ENCODE assay signal across 14 cellular contexts in genomic region chr1:213179784-213180183, GRCh38.
A peak's percentile ranks its signal among the peaks of the same experiment; 100 is the strongest.
DNase-seq lines count a peak whose midpoint lies in the region; ATAC-seq and TF ChIP-seq lines count a peak whose summit lies in the region.
"Had no signal": no experiment of that assay in that cellular context is flagged by ENCODE, and none has a peak within 500 bp of the region (broad histone marks: within the 10 kb centered on the region; RNA-seq: fewer than 3 reads in every experiment).

No MANE protein-coding gene starts in this region.

- no peak for TF ChIP-seq CTCF in omental fat pad (IDR thresholded peaks at IDR 0.05)

- ATAC-seq in central memory CD8-positive, alpha-beta T cell (replicated peaks; ENCODE audit: extremely low read depth, poor library complexity, severe bottlenecking), result no peak
- ATAC-seq in omental fat pad (ENCODE audit: low FRiP score), result no peak
- ATAC-seq: GM12878 had no signal

- DNase-seq in NCI-H146 (lab: John Stamatoyannopoulos, UW) (peak; percentile 16), NCI-H146 treated with DMSO at 0.1 percent for 48 hours (lab: John Stamatoyannopoulos, UW; ENCODE audit: unreplicated experiment) (no peak), NCI-H69 (lab: John Stamatoyannopoulos, UW) (peak; percentile 7), omental fat pad (ENCODE audit: low spot score) (no peak), immature natural killer cell (no peak), amniotic stem cell (lab: John Stamatoyannopoulos, UW) (no peak)
- DNase-seq in central memory CD8-positive, alpha-beta T cell (ENCODE audit: low spot score in 2 of 2), result no peak
- DNase-seq: 8988T; AML-193; CD4-positive, CD25-positive, alpha-beta regulatory T cell; DMS79; HCEC 1CT; HFFc6 had no signal

- peaks cover 3% of the 10 kb centered on the region for H3K36me3 Mint-ChIP-seq in central memory CD8-positive, alpha-beta T cell (ENCODE audit: insufficient read depth)
- H3K36me3 Mint-ChIP-seq in immature natural killer cell, result peaks cover 13 to 27% (median 25%) of the 10 kb centered on the region in 3 donors

- H3K4me1 Mint-ChIP-seq in central memory CD8-positive, alpha-beta T cell, result no peaks in the 10 kb centered on the region
- H3K4me1 Mint-ChIP-seq in immature natural killer cell, result no peaks in the 10 kb centered on the region

- H3K4me3 Mint-ChIP-seq in central memory CD8-positive, alpha-beta T cell, result no peak overlapping the region
- H3K4me3 Mint-ChIP-seq in immature natural killer cell, result no peak overlapping the region
- H3K4me3 Mint-ChIP-seq: CD4-positive, CD25-positive, alpha-beta regulatory T cell; HFFc6 had no signal

- no peaks in the 10 kb centered on the region for H3K27me3 Mint-ChIP-seq in central memory CD8-positive, alpha-beta T cell
- H3K27me3 Mint-ChIP-seq in immature natural killer cell (ENCODE audit: low read depth in 3 of 3), result peaks cover 0 to 5% (median 0%) of the 10 kb centered on the region in 3 donors
- H3K27me3 Mint-ChIP-seq: CD4-positive, CD25-positive, alpha-beta regulatory T cell had no signal

- peak overlapping the region; percentile 22 for H3K27ac Mint-ChIP-seq in central memory CD8-positive, alpha-beta T cell (ENCODE audit: low read depth)
- no peak overlapping the region for H3K27ac Mint-ChIP-seq in immature natural killer cell
- H3K27ac Mint-ChIP-seq: CD4-positive, CD25-positive, alpha-beta regulatory T cell; HFFc6 had no signal

- H3K9me3 Mint-ChIP-seq in central memory CD8-positive, alpha-beta T cell, result peaks cover under 1% of the 10 kb centered on the region
- peaks cover 0 to 2% (median 0%) of the 10 kb centered on the region in 6 donors for H3K9me3 Mint-ChIP-seq in immature natural killer cell
- H3K9me3 Mint-ChIP-seq: HFFc6 had no signal

Comparison
In these comparisons a context has a peak if more than half of its experiments do, and no peak if none do; other contexts are left out.
1. DNase-seq: peak in NCI-H146 (single experiment) and NCI-H69 (single experiment); none in NCI-H146 treated with DMSO at 0.1 percent for 48 hours (single experiment), central memory CD8-positive, alpha-beta T cell (0 of 2), omental fat pad (single experiment), immature natural killer cell (0 of 3) and amniotic stem cell (single experiment).